15 cellular contexts compared by ENCODE assay signal in genomic region chrX:41351923-41352322, GRCh38. TPM values are rescaled to one million over a fixed set of nuclear protein-coding genes. Genes with fewer than 3 reads are reported as not detected.
A peak's percentile ranks its signal among the peaks of the same experiment; 100 is the strongest.
DNase-seq lines count a peak whose midpoint lies in the region; ATAC-seq and TF ChIP-seq lines count a peak whose summit lies in the region.
"Had no signal": no experiment of that assay in that cellular context is flagged by ENCODE, and none has a peak within 500 bp of the region (broad histone marks: within the 10 kb centered on the region; RNA-seq: fewer than 3 reads in every experiment).

No MANE protein-coding gene starts in this region.

- no peak overlapping the region for H4K8ac ChIP-seq in H9 (replicated peaks; ENCODE audit: insufficient read length, low read depth, low read length)

- no peak overlapping the region for H3T11ph ChIP-seq in H9 (ENCODE audit: low read length)

- no peak overlapping the region for H3K27ac ChIP-seq in H9 (ENCODE audit: insufficient read length, low read depth, low read length)
- H3K27ac ChIP-seq: SJSA1 had no signal

- H2BK5ac ChIP-seq in H9 (ENCODE audit: insufficient read length, low read length): no peak overlapping the region

- no peak overlapping the region for H4K5ac ChIP-seq in H9 (ENCODE audit: insufficient read length, low read depth, low read length)

- no peak overlapping the region for H2BK12ac ChIP-seq in H9 (ENCODE audit: insufficient read length, low read depth, low read length)

- no peak overlapping the region for H3K4me3 Mint-ChIP-seq in activated naive CD4-positive, alpha-beta T cell treated with anti-CD3 and anti-CD28 coated beads, Interleukin-2, amount 50 U/mL, for 24 hours
- no peak overlapping the region for H3K4me3 Mint-ChIP-seq in activated naive CD4-positive, alpha-beta T cell treated with anti-CD3 and anti-CD28 coated beads, Interleukin-2, amount 10 ng/mL, durations not matched to agents 7 days and 5 days
- H3K4me3 Mint-ChIP-seq in brain: no peak overlapping the region
- peak overlapping the region in 1 of 2 donors; percentile 10 for H3K4me3 Mint-ChIP-seq in stimulated activated naive B cell treated with anti-CD40 and anti-IgM and Interleukin-4, amounts not matched to agents 10 μg/mL and 1 μg/mL and 100 μg/mL, for 72 hours
- no peak overlapping the region for H3K4me3 Mint-ChIP-seq in H9

- no peak overlapping the region for H3K14ac ChIP-seq in H9 (ENCODE audit: insufficient read depth, low read length)

- WGBS in H9 (ENCODE audit: extremely low coverage, insufficient read length, low lambda C conversion rate): no CpG with 5 or more reads among the region's 3 CpGs

- ATAC-seq in stimulated activated naive B cell treated with anti-CD40 and anti-IgM and Interleukin-4, amounts not matched to agents 10 μg/mL and 1 μg/mL and 100 μg/mL, for 72 hours (replicated peaks): no peak
- no peak for ATAC-seq in GM18873 (IDR thresholded peaks at IDR 0.05; ENCODE audit: low FRiP score, unreplicated experiment)
- ATAC-seq: sciatic nerve had no signal

- H2BK20ac ChIP-seq in H9 (ENCODE audit: low read depth, low read length, poor library complexity, severe bottlenecking): no peak overlapping the region

- CTCF ChIA-PET in activated naive CD4-positive, alpha-beta T cell treated with anti-CD3 and anti-CD28 coated beads, Interleukin-2, amount 10 ng/mL, durations not matched to agents 7 days and 5 days (lab: Charles Lee): no interaction called here

- no peaks in the 10 kb centered on the region for H3K79me1 ChIP-seq in H9 (ENCODE audit: insufficient read depth, low read depth, low read length, poor library complexity, severe bottlenecking)

- peaks cover 34% of the 10 kb centered on the region for H3K4me1 Mint-ChIP-seq in activated naive CD4-positive, alpha-beta T cell treated with anti-CD3 and anti-CD28 coated beads, Interleukin-2, amount 50 U/mL, for 24 hours
- H3K4me1 Mint-ChIP-seq in activated naive CD4-positive, alpha-beta T cell treated with anti-CD3 and anti-CD28 coated beads, Interleukin-2, amount 10 ng/mL, durations not matched to agents 7 days and 5 days: peaks cover 39% of the 10 kb centered on the region
- H3K4me1 Mint-ChIP-seq in brain (peaks cover 5% of the 10 kb centered on the region), H9 (peaks cover 0 to 10% of the 10 kb centered on the region in 2 experiments; a peak in 2 of 4 replicates)
- H3K4me1 Mint-ChIP-seq in stimulated activated naive B cell treated with anti-CD40 and anti-IgM and Interleukin-4, amounts not matched to agents 10 μg/mL and 1 μg/mL and 100 μg/mL, for 72 hours: peaks cover 4 to 10% of the 10 kb centered on the region in 2 donors

- H3K27me3 ChIP-seq in H9 (ENCODE audit: insufficient read depth, low read length): no peaks in the 10 kb centered on the region
- H3K27me3 ChIP-seq: SJSA1, transverse colon had no signal

- H3K18ac ChIP-seq in H9 (ENCODE audit: insufficient read length, low read depth, low read length): no peak overlapping the region

- no peak overlapping the region for H2BK15ac ChIP-seq in H9 (ENCODE audit: low read depth, low read length)

- peaks cover 10% of the 10 kb centered on the region for H3K36me3 Mint-ChIP-seq in activated naive CD4-positive, alpha-beta T cell treated with anti-CD3 and anti-CD28 coated beads, Interleukin-2, amount 50 U/mL, for 24 hours
- H3K36me3 Mint-ChIP-seq in activated naive CD4-positive, alpha-beta T cell treated with anti-CD3 and anti-CD28 coated beads, Interleukin-2, amount 10 ng/mL, durations not matched to agents 7 days and 5 days: peaks cover 29% of the 10 kb centered on the region
- peaks cover 8% of the 10 kb centered on the region for H3K36me3 Mint-ChIP-seq in brain
- peaks cover 4 to 39% of the 10 kb centered on the region in 2 donors for H3K36me3 Mint-ChIP-seq in stimulated activated naive B cell treated with anti-CD40 and anti-IgM and Interleukin-4, amounts not matched to agents 10 μg/mL and 1 μg/mL and 100 μg/mL, for 72 hours
- peaks cover 11 to 40% (median 25%) of the 10 kb centered on the region in 3 experiments for H3K36me3 Mint-ChIP-seq in H9 (ENCODE audit: insufficient read depth in 1 of 3, low read depth in 3 of 3)

- no peaks in the 10 kb centered on the region for H3K23me2 ChIP-seq in H9 (ENCODE audit: insufficient read length, low read depth, low read length, poor library complexity, severe bottlenecking)

- H3K4ac ChIP-seq in H9 (ENCODE audit: low read depth, low read length): no peak overlapping the region

- H2AK5ac ChIP-seq in H9 (ENCODE audit: insufficient read length, low read length): no peak overlapping the region

- no peak overlapping the region for H2BK120ac ChIP-seq in H9 (ENCODE audit: low read depth, low read length, poor library complexity, severe bottlenecking)

- H4K20me1 ChIP-seq in H9 (ENCODE audit: control insufficient read depth, insufficient read depth, insufficient read length): peaks cover 2% of the 10 kb centered on the region

- DNase-seq in activated naive CD4-positive, alpha-beta T cell treated with anti-CD3 and anti-CD28 coated beads, Interleukin-2, amount 10 ng/mL, durations not matched to agents 7 days and 5 days: no peak
- peak; percentile 28 for DNase-seq in OCI-M1 (lab: John Stamatoyannopoulos, UW)
- no peak for DNase-seq in stimulated activated naive B cell treated with anti-CD40 and anti-IgM and Interleukin-4, amounts not matched to agents 10 μg/mL and 1 μg/mL and 100 μg/mL, for 72 hours
- no peak for DNase-seq in NOMO-1 treated with DMSO at 0.1 percent for 48 hours (lab: John Stamatoyannopoulos, UW; ENCODE audit: unreplicated experiment)
- DNase-seq in H9: no peak
- DNase-seq: central memory CD4-positive, alpha-beta T cell; NCI-H1092; NK-92 treated with Interleukin-12 subunit alpha and Interleukin-12 subunit beta, amount 100 ng/mL, for 24 hours; stimulated activated CD4-positive, alpha-beta T cell treated with anti-CD3 and anti-CD28 coated beads, Interleukin-2, amount 100 ng/mL, for 24 hours; transverse colon had no signal

- peak overlapping the region; percentile 84 for H3K27ac Mint-ChIP-seq in activated naive CD4-positive, alpha-beta T cell treated with anti-CD3 and anti-CD28 coated beads, Interleukin-2, amount 50 U/mL, for 24 hours
- H3K27ac Mint-ChIP-seq in activated naive CD4-positive, alpha-beta T cell treated with anti-CD3 and anti-CD28 coated beads, Interleukin-2, amount 10 ng/mL, durations not matched to agents 7 days and 5 days: no peak overlapping the region
- peak overlapping the region in 3 of 5 experiments; percentile 43 to 65 (median 50) for H3K27ac Mint-ChIP-seq in brain
- peak overlapping the region; percentile 67 for H3K27ac Mint-ChIP-seq in stimulated activated naive B cell treated with anti-CD40 and anti-IgM and Interleukin-4, amounts not matched to agents 10 μg/mL and 1 μg/mL and 100 μg/mL, for 72 hours
- peak overlapping the region in 1 of 3 experiments; percentile 61; a peak in 2 of 7 replicates for H3K27ac Mint-ChIP-seq in H9

- TF ChIP-seq CTCF in brain (conservative IDR thresholded peaks at IDR 0.05): no peak
- TF ChIP-seq CTCF in H9 (conservative IDR thresholded peaks at IDR 0.05): no peak

- H3K27me3 Mint-ChIP-seq in activated naive CD4-positive, alpha-beta T cell treated with anti-CD3 and anti-CD28 coated beads, Interleukin-2, amount 50 U/mL, for 24 hours: no peaks in the 10 kb centered on the region
- no peaks in the 10 kb centered on the region for H3K27me3 Mint-ChIP-seq in activated naive CD4-positive, alpha-beta T cell treated with anti-CD3 and anti-CD28 coated beads, Interleukin-2, amount 10 ng/mL, durations not matched to agents 7 days and 5 days
- no peaks in the 10 kb centered on the region for H3K27me3 Mint-ChIP-seq in brain
- H3K27me3 Mint-ChIP-seq in stimulated activated naive B cell treated with anti-CD40 and anti-IgM and Interleukin-4, amounts not matched to agents 10 μg/mL and 1 μg/mL and 100 μg/mL, for 72 hours: no peaks in the 10 kb centered on the region
- no peaks in the 10 kb centered on the region; the same call in 1 of the 2 replicates for H3K27me3 Mint-ChIP-seq in H9 (ENCODE audit: low read depth)

- H3K9ac ChIP-seq in H9 (ENCODE audit: extremely low read depth, insufficient read length, low read length): no peak overlapping the region

- no peak overlapping the region for H2AFZ ChIP-seq in H9 (ENCODE audit: low read length)

- H3K9me3 Mint-ChIP-seq in activated naive CD4-positive, alpha-beta T cell treated with anti-CD3 and anti-CD28 coated beads, Interleukin-2, amount 50 U/mL, for 24 hours: no peaks in the 10 kb centered on the region
- H3K9me3 Mint-ChIP-seq in activated naive CD4-positive, alpha-beta T cell treated with anti-CD3 and anti-CD28 coated beads, Interleukin-2, amount 10 ng/mL, durations not matched to agents 7 days and 5 days: no peaks in the 10 kb centered on the region
- H3K9me3 Mint-ChIP-seq in brain (peaks cover 0 to 2% (median 0%) of the 10 kb centered on the region in 5 experiments), H9 (peaks cover 52 to 59% of the 10 kb centered on the region in 2 experiments)
- no peaks in the 10 kb centered on the region for H3K9me3 Mint-ChIP-seq in stimulated activated naive B cell treated with anti-CD40 and anti-IgM and Interleukin-4, amounts not matched to agents 10 μg/mL and 1 μg/mL and 100 μg/mL, for 72 hours

- H3K4me1 ChIP-seq in H9 (ENCODE audit: insufficient read depth, low read length): no peaks in the 10 kb centered on the region

- H3K4me2 ChIP-seq in H9 (ENCODE audit: insufficient read depth, insufficient read length, low read length): no peak overlapping the region

- H3K9me3 ChIP-seq in H9 (ENCODE audit: control insufficient read depth, low read depth, low read length): no peaks in the 10 kb centered on the region
- H3K9me3 ChIP-seq: transverse colon had no signal

- 0 out of 2 replicates have a peak, but pooled peaks cover 2% of the 10 kb centered on the region for H3K79me2 ChIP-seq in H9 (ENCODE audit: insufficient read depth, low read length)

- no peak overlapping the region for H3K56ac ChIP-seq in H9 (ENCODE audit: insufficient read length, low read depth, low read length)

- H4K91ac ChIP-seq in H9 (ENCODE audit: insufficient read length, low read depth, low read length): no peak overlapping the region

- no peak overlapping the region for H3K23ac ChIP-seq in H9 (ENCODE audit: insufficient read length, low read depth, low read length)

RNA-seq across cellular contexts. Expression of gene DDX3X, which starts 18.0 kb away (rescaled TPM):
- 76.9 TPM for polyA plus RNA-seq in brain (ENCODE audit: insufficient read depth, low read depth, low replicate concordance)
- 328 and 338 TPM in 2 replicates for total RNA-seq in H9 (2021)
